In the genomic region with DNA sequence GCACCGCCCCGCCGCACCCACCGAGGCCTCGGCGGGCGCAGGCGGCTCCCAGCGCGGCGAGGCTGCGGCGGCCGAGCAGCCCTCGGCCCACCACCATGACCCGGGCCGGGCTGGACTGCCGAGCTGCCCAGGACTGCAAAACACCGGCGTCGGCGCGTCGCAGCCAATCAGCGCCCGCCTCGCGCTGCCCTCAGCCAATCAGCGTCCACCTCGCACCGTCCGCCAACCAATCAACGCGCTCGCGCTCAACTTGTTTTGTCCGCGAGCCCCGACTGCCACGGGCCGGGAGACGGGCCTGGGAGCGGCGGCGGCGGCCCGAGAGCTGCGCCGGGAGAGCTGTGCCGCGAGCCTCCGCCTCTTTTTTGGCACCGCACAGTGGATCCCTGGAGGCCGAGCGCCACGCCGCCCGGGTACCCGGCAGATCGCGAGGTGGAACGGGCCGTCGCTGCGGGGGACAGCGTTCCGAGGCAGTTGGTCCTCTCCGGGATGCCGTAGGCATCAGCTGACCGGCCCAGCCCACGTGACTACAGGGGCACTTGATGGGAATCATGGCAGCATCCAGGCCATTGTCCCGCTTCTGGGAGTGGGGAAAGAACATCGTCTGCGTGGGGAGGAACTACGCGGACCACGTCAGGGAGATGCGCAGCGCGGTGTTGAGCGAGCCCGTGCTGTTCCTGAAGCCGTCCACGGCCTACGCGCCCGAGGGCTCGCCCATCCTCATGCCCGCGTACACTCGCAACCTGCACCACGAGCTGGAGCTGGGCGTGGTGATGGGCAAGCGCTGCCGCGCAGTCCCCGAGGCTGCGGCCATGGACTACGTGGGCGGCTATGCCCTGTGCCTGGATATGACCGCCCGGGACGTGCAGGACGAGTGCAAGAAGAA, we compare ENCODE assay signal across 8 cellular contexts. TPM values are rescaled to one million over a fixed set of nuclear protein-coding genes. Genes with fewer than 3 reads are reported as not detected.
A peak's percentile ranks its signal among the peaks of the same experiment; 100 is the strongest.
DNase-seq lines count a peak whose midpoint lies in the region; ATAC-seq and TF ChIP-seq lines count a peak whose summit lies in the region.

FAHD1 (plus strand) TSS at position 516 of the 883 bp plus-strand sequence; CDS start at position 549, 33 bp downstream.
HAGH (minus strand) TSS at position 135 of the 883 bp plus-strand sequence; CDS start at position 97, 38 bp downstream.

- H4K8ac ChIP-seq in mesendoderm (ENCODE audit: low read depth, low read length), result no peak within 1 kb of the TSS

- no peak within 1 kb of the TSS for H2BK120ac ChIP-seq in mesendoderm (ENCODE audit: low read depth, low read length)

- peaks cover 10% of the 10 kb centered on the region; the same call in 1 of the 2 replicates for H3K4me1 ChIP-seq in Caco-2
- no peaks in the 10 kb centered on the region for H3K4me1 ChIP-seq in mesendoderm (ENCODE audit: control insufficient read depth, low read depth, low read length)

- H3K9me3 Mint-ChIP-seq in Caco-2 (ENCODE audit: unreplicated experiment), result no peaks in the 10 kb centered on the region
- no peaks in the 10 kb centered on the region for H3K9me3 Mint-ChIP-seq in effector memory CD8-positive, alpha-beta T cell

- peak; percentile 74 for ATAC-seq in GM21390 (IDR thresholded peaks at IDR 0.05; ENCODE audit: unreplicated experiment)
- ATAC-seq in effector memory CD8-positive, alpha-beta T cell (replicated peaks), result peak; percentile 81

- peak within 1 kb of the TSS; percentile 87 for H3K4me3 Mint-ChIP-seq in Caco-2 (ENCODE audit: unreplicated experiment)
- peak within 1 kb of the TSS; percentile 86 to 89 for H3K4me3 Mint-ChIP-seq in effector memory CD8-positive, alpha-beta T cell

- H3K9me3 ChIP-seq in Caco-2, result no peaks in the 10 kb centered on the region

- peaks cover 2% of the 10 kb centered on the region for H3K79me2 ChIP-seq in mesendoderm (ENCODE audit: control insufficient read depth, insufficient read depth, low read length)

- DNase-seq in Caco-2 (peak; percentile 90 to 94), HUDEP-2 (lab: John Stamatoyannopoulos, UW; ENCODE audit: unreplicated experiment in 76 of 76) (peak in 73 of 76 experiments; percentile 51 to 95 (median 83)), NOMO-1 treated with dmso at 0.1 percent for 144 hours (lab: John Stamatoyannopoulos, UW; ENCODE audit: unreplicated experiment) (peak; percentile 90), mesendoderm (peak; percentile 95)
- peak; percentile 80 to 90 (median 84) for DNase-seq in activated CD8-positive, alpha-beta memory T cell treated with anti-CD3 and anti-CD28 coated beads for 48 hours (ENCODE audit: low read depth in 2 of 3, low spot score in 2 of 3)
- DNase-seq in effector memory CD8-positive, alpha-beta T cell, result peak; percentile 87 to 93 (median 90)
- peak; percentile 85 for DNase-seq in stimulated activated CD8-positive, alpha-beta memory T cell treated with anti-CD3 and anti-CD28 coated beads, Interleukin-12 subunit alpha, Interleukin-12 subunit beta, amount 100 ng/mL, for 4 hours (ENCODE audit: low read depth)

- no peak within 1 kb of the TSS for H4K5ac ChIP-seq in mesendoderm (ENCODE audit: low read length)

- no peak within 1 kb of the TSS for H2AK5ac ChIP-seq in mesendoderm (ENCODE audit: low read length)

- CTCF ChIA-PET in Caco-2 (lab: Charles Lee), result interaction anchor here (0.8 kb wide), 1 partner anchor 44 kb away, joined by 3 read pairs; the partner anchor contains the start of genes NUBP2 and SPSB3

- intact Hi-C loops in Caco-2 (cut with micrococcal nuclease; ENCODE audit: unreplicated experiment), result no loop called here

- H3K36me3 ChIP-seq in Caco-2 (ENCODE audit: control insufficient read depth, insufficient read depth, low read length) (peaks cover 1% of the 10 kb centered on the region; the same call in 1 of the 2 replicates), mesendoderm (ENCODE audit: control insufficient read depth, insufficient read depth, low read length) (no peaks in the 10 kb centered on the region)

- H3K27me3 ChIP-seq in Caco-2 (replicated peaks; ENCODE audit: control insufficient read depth, insufficient read depth, low read length) (no peaks in the 10 kb centered on the region), mesendoderm (ENCODE audit: insufficient read depth, low read length, poor library complexity) (no peaks in the 10 kb centered on the region)

- peak within 1 kb of the TSS; percentile 69 for H3K18ac ChIP-seq in mesendoderm (ENCODE audit: low read length)

- H3K56ac ChIP-seq in mesendoderm (ENCODE audit: low read length), result peak within 1 kb of the TSS; percentile 98

- no peak for TF ChIP-seq CTCF in Caco-2 (IDR thresholded peaks at IDR 0.05; ENCODE audit: insufficient read depth in 1 of 2, low read depth in 1 of 2, low read length in 1 of 2, severe bottlenecking in 1 of 2, unreplicated experiment in 1 of 2)

- H3K79me1 ChIP-seq in mesendoderm (ENCODE audit: low read length), result peaks cover 9% of the 10 kb centered on the region

- peak within 1 kb of the TSS; percentile 49 for H3K4ac ChIP-seq in mesendoderm (ENCODE audit: low read depth, low read length)

- no peaks in the 10 kb centered on the region for H3K27me3 Mint-ChIP-seq in Caco-2 (ENCODE audit: insufficient read depth, unreplicated experiment)
- H3K27me3 Mint-ChIP-seq in effector memory CD8-positive, alpha-beta T cell, result no peaks in the 10 kb centered on the region

- H3K4me3 ChIP-seq in Caco-2 (ENCODE audit: low read depth, low read length), result peak within 1 kb of the TSS; percentile 76
- peak within 1 kb of the TSS; percentile 88 for H3K4me3 ChIP-seq in mesendoderm (ENCODE audit: low read length)

- BruUV-seq in Caco-2 (replicated peaks; lab: Mats Ljungman, UMichigan), result no TSS peak

- H3K27ac ChIP-seq in mesendoderm (ENCODE audit: low read depth, low read length), result no peak within 1 kb of the TSS

- WGBS in mesendoderm (ENCODE audit: extremely low coverage, insufficient coverage, low lambda C conversion rate), result no CpG with 5 or more reads among the region's 104 CpGs

- no peaks in the 10 kb centered on the region for H3K4me1 Mint-ChIP-seq in Caco-2 (ENCODE audit: low read depth, unreplicated experiment)
- H3K4me1 Mint-ChIP-seq in effector memory CD8-positive, alpha-beta T cell (ENCODE audit: low read depth in 2 of 2), result peaks cover 19 to 30% of the 10 kb centered on the region in 2 donors

- peak within 1 kb of the TSS; percentile 85 for H3K9ac ChIP-seq in mesendoderm (ENCODE audit: low read length)

- H2BK5ac ChIP-seq in mesendoderm (ENCODE audit: low read length), result no peak within 1 kb of the TSS

- H3K4me2 ChIP-seq in mesendoderm (ENCODE audit: low read length), result peak within 1 kb of the TSS; percentile 79

- peak within 1 kb of the TSS; percentile 86 for H3K27ac Mint-ChIP-seq in Caco-2 (ENCODE audit: unreplicated experiment)
- peak within 1 kb of the TSS; percentile 88 to 92 for H3K27ac Mint-ChIP-seq in effector memory CD8-positive, alpha-beta T cell

- H2BK15ac ChIP-seq in mesendoderm (replicated peaks; ENCODE audit: low read depth), result no peak within 1 kb of the TSS

- H3K36me3 Mint-ChIP-seq in Caco-2 (ENCODE audit: insufficient read depth, unreplicated experiment), result peaks cover 10% of the 10 kb centered on the region
- H3K36me3 Mint-ChIP-seq in effector memory CD8-positive, alpha-beta T cell (ENCODE audit: insufficient read depth), result peaks cover 22% of the 10 kb centered on the region

- POLR2A ChIA-PET in Caco-2 (lab: Charles Lee), result interaction anchor here (0.6 to 1.5 kb wide), 5 partner anchors 44 to 1136 kb away, joined by 3 to 14 read pairs (median 5); partner anchors contain the start of genes NUBP2, RPS2, SPSB3 and TRAF7

- H3K23ac ChIP-seq in mesendoderm (ENCODE audit: low read length), result no peak within 1 kb of the TSS

RNA-seq across cellular contexts. Expression of gene FAHD1, which starts in this region (rescaled TPM):
- 16.5 and 21.1 TPM in 2 replicates for total RNA-seq in Caco-2 (2022)
- polyA plus RNA-seq in mesendoderm (2013, experiment 1 of 2), result 19.2 TPM
- 20.0 TPM for polyA plus RNA-seq in mesendoderm (2013, experiment 2 of 2)

RNA-seq across cellular contexts. Expression of gene HAGH, which starts in this region (rescaled TPM):
- total RNA-seq in Caco-2 (2022), result 39.9 and 48.1 TPM in 2 replicates
- 13.9 TPM for polyA plus RNA-seq in mesendoderm (2013, experiment 1 of 2)
- 13.2 TPM for polyA plus RNA-seq in mesendoderm (2013, experiment 2 of 2)
